ENCODE assay signal across 18 cellular contexts in the genomic region with DNA sequence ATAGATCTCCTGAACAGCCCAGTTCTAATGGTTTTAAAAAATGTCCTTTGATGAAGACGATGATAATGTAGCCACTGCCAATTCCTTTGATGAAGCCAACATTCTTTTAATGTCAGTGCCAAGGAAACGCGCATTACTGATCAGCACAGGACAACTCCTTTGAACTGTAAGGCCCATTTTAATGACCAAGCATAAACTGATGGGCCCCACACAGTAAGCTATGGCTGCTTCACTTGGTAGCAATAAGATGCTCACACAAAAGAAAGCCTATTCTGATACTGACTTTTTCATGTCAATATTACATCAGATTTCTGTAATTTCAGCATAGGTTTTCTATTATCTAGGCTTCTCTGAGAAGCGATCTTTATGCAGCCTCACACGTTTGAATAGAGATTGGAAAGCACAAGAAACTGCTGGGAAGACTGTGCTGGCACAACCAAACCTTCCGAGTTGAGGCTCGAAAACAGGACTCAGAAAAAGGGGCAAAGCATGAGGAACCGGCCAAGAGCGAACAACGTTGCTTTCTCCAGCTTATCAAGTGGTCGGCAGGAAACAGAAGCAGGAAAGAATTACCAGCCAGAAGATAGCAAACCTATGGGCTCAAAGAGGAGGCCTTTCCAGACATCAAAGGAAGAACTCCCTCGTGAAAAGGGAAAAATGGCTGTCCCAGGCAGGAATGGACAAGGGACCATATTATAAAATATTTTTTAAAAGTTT. TPM values are rescaled to one million over a fixed set of nuclear protein-coding genes. Genes with fewer than 3 reads are reported as not detected.
A peak's percentile ranks its signal among the peaks of the same experiment; 100 is the strongest.
DNase-seq lines count a peak whose midpoint lies in the region; ATAC-seq and TF ChIP-seq lines count a peak whose summit lies in the region.
"Had no signal": no experiment of that assay in that cellular context is flagged by ENCODE, and none has a peak within 500 bp of the region (broad histone marks: within the 10 kb centered on the region; RNA-seq: fewer than 3 reads in every experiment).

No MANE protein-coding gene starts in this region.

- peaks cover 95% of the 10 kb centered on the region for H3K79me2 ChIP-seq in KMS-11 (ENCODE audit: insufficient read depth, low read depth)

- no peak for DNase-seq in activated CD4-positive, alpha-beta T cell treated with anti-CD3 and anti-CD28 coated beads, Interleukin-2, amount 10 ng/mL, durations not matched to agents 24 days and 14 days
- DNase-seq in activated CD4-positive, alpha-beta T cell treated with anti-CD3 and anti-CD28 coated beads for 48 hours = no peak
- DNase-seq in osteocyte (ENCODE audit: extremely low spot score, unreplicated experiment) (no peak), DMS 273 treated with DMSO at 0.1 percent for 48 hours (lab: John Stamatoyannopoulos, UW) (no peak), NCI-H345 treated with DMSO at 0.1 percent for 48 hours (lab: John Stamatoyannopoulos, UW; ENCODE audit: unreplicated experiment) (no peak)
- DNase-seq in stimulated activated CD4-positive, alpha-beta T cell treated with anti-CD3 and anti-CD28 coated beads, Interleukin-12 subunit alpha, Interleukin-12 subunit beta, amount 100 ng/mL, for 4 hours = no peak
- DNase-seq: heart right ventricle; kidney glomerular epithelial cell; MV-4-11; NCI-H2171; stimulated activated CD4-positive, alpha-beta T cell treated with anti-CD3 and anti-CD28 coated beads, Interleukin-4, amount 100 ng/mL, for 24 hours; thyroid gland had no signal

- peak overlapping the region; percentile 54 for H3K27ac Mint-ChIP-seq in activated CD4-positive, alpha-beta T cell treated with anti-CD3 and anti-CD28 coated beads, Interleukin-2, amount 10 ng/mL, durations not matched to agents 24 days and 14 days
- H3K27ac Mint-ChIP-seq in activated T-helper 17 cell treated with anti-CD3 and anti-CD28 coated beads, Interleukin-2, amount 50 U/mL, for 72 hours = peak overlapping the region; percentile 63
- peak overlapping the region; percentile 64 for H3K27ac Mint-ChIP-seq in osteocyte (ENCODE audit: unreplicated experiment)
- H3K27ac Mint-ChIP-seq: activated naive CD8-positive, alpha-beta T cell; GM23338 had no signal

- no peak overlapping the region for H3K9ac ChIP-seq in KMS-11

- no peaks in the 10 kb centered on the region for H3K27me3 ChIP-seq in KMS-11 (ENCODE audit: insufficient read depth, low read depth)
- H3K27me3 ChIP-seq: breast epithelium, heart right ventricle, thyroid gland had no signal

- H3K4me1 Mint-ChIP-seq in activated CD4-positive, alpha-beta T cell treated with anti-CD3 and anti-CD28 coated beads, Interleukin-2, amount 10 ng/mL, durations not matched to agents 24 days and 14 days = peaks cover 55% of the 10 kb centered on the region
- H3K4me1 Mint-ChIP-seq in activated T-helper 17 cell treated with anti-CD3 and anti-CD28 coated beads, Interleukin-2, amount 50 U/mL, for 72 hours = peaks cover 64% of the 10 kb centered on the region
- H3K4me1 Mint-ChIP-seq in osteocyte (ENCODE audit: unreplicated experiment) = peaks cover 42% of the 10 kb centered on the region

- TF ChIP-seq CTCF in KMS-11 (conservative IDR thresholded peaks at IDR 0.05; ENCODE audit: low read depth, low read length) (no peak), osteocyte (IDR thresholded peaks at IDR 0.05) (no peak)

- H3K4me3 Mint-ChIP-seq in activated CD4-positive, alpha-beta T cell treated with anti-CD3 and anti-CD28 coated beads, Interleukin-2, amount 10 ng/mL, durations not matched to agents 24 days and 14 days = no peak overlapping the region
- H3K4me3 Mint-ChIP-seq in activated T-helper 17 cell treated with anti-CD3 and anti-CD28 coated beads, Interleukin-2, amount 50 U/mL, for 72 hours = peak overlapping the region; percentile 23
- H3K4me3 Mint-ChIP-seq in osteocyte (ENCODE audit: unreplicated experiment) = no peak overlapping the region
- H3K4me3 Mint-ChIP-seq: activated naive CD8-positive, alpha-beta T cell; GM23338 had no signal

- peak overlapping the region; percentile 93; the same call in 1 of the 2 replicates for H3K4me2 ChIP-seq in KMS-11
- H3K4me2 ChIP-seq: GM23338 had no signal

- H3K27me3 Mint-ChIP-seq in activated CD4-positive, alpha-beta T cell treated with anti-CD3 and anti-CD28 coated beads, Interleukin-2, amount 10 ng/mL, durations not matched to agents 24 days and 14 days = no peaks in the 10 kb centered on the region
- no peaks in the 10 kb centered on the region for H3K27me3 Mint-ChIP-seq in activated T-helper 17 cell treated with anti-CD3 and anti-CD28 coated beads, Interleukin-2, amount 50 U/mL, for 72 hours
- H3K27me3 Mint-ChIP-seq in osteocyte (ENCODE audit: unreplicated experiment) = no peaks in the 10 kb centered on the region
- H3K27me3 Mint-ChIP-seq: activated naive CD8-positive, alpha-beta T cell had no signal

- peaks cover 40% of the 10 kb centered on the region for H3K36me3 Mint-ChIP-seq in activated CD4-positive, alpha-beta T cell treated with anti-CD3 and anti-CD28 coated beads, Interleukin-2, amount 10 ng/mL, durations not matched to agents 24 days and 14 days (ENCODE audit: low read depth)
- H3K36me3 Mint-ChIP-seq in activated T-helper 17 cell treated with anti-CD3 and anti-CD28 coated beads, Interleukin-2, amount 50 U/mL, for 72 hours (ENCODE audit: low read depth) = peaks cover 65% of the 10 kb centered on the region
- peaks cover 2% of the 10 kb centered on the region for H3K36me3 Mint-ChIP-seq in osteocyte (ENCODE audit: unreplicated experiment)

- H3K4me3 ChIP-seq in KMS-11 (IDR thresholded peaks at IDR 0.05; ENCODE audit: insufficient read depth, low read depth, low read length) = no peak overlapping the region
- H3K4me3 ChIP-seq: breast epithelium, GM12878, GM23338, heart right ventricle, thyroid gland had no signal

- intact Hi-C loops in activated CD4-positive, alpha-beta T cell treated with anti-CD3 and anti-CD28 coated beads, Interleukin-2, amount 10 ng/mL, durations not matched to agents 24 days and 14 days (cut with micrococcal nuclease) = no loop called here

- peaks cover 74% of the 10 kb centered on the region for H3K4me1 ChIP-seq in KMS-11 (ENCODE audit: low read depth, poor library complexity, severe bottlenecking)
- H3K4me1 ChIP-seq: breast epithelium had no signal

- H4K20me1 ChIP-seq in KMS-11 (ENCODE audit: insufficient read depth) = no peaks in the 10 kb centered on the region

- H2AFZ ChIP-seq in KMS-11 (ENCODE audit: low read depth) = no peak overlapping the region
- H2AFZ ChIP-seq: GM23338 had no signal

- no peaks in the 10 kb centered on the region for H3K9me3 Mint-ChIP-seq in activated CD4-positive, alpha-beta T cell treated with anti-CD3 and anti-CD28 coated beads, Interleukin-2, amount 10 ng/mL, durations not matched to agents 24 days and 14 days
- H3K9me3 Mint-ChIP-seq in activated T-helper 17 cell treated with anti-CD3 and anti-CD28 coated beads, Interleukin-2, amount 50 U/mL, for 72 hours = no peaks in the 10 kb centered on the region
- H3K9me3 Mint-ChIP-seq in osteocyte (ENCODE audit: unreplicated experiment) = no peaks in the 10 kb centered on the region
- H3K9me3 Mint-ChIP-seq: GM23338 had no signal

- no peak for ATAC-seq in activated T-helper 17 cell treated with anti-CD3 and anti-CD28 coated beads, Interleukin-2, amount 50 U/mL, for 72 hours (replicated peaks)
- ATAC-seq: GM12878, GM23338, heart right ventricle had no signal

- no peak overlapping the region for H3K27ac ChIP-seq in KMS-11
- H3K27ac ChIP-seq: breast epithelium, heart right ventricle, thyroid gland had no signal

- no peaks in the 10 kb centered on the region; the same call in 1 of the 2 replicates for H3K36me3 ChIP-seq in KMS-11 (ENCODE audit: insufficient read depth)
- H3K36me3 ChIP-seq: breast epithelium, heart right ventricle, thyroid gland had no signal

RNA-seq across cellular contexts. Expression of a gene that starts 19.4 kb away (rescaled TPM):
- total RNA-seq in activated CD4-positive, alpha-beta T cell treated with anti-CD3 and anti-CD28 coated beads, Interleukin-2, amount 10 ng/mL, durations not matched to agents 24 days and 14 days = 41.3 and 52.1 TPM in 2 replicates
- 10 to 100 TPM; 42.2 to 93.3 TPM for total RNA-seq in activated T-helper 17 cell treated with anti-CD3 and anti-CD28 coated beads, Interleukin-2, amount 50 U/mL, for 72 hours
- 20.8 and 21.4 TPM in 2 replicates for total RNA-seq in osteocyte
